ENCODE assay signal across 8 cellular contexts in genomic region chr16:53703590-53704444, GRCh38. TPM values are rescaled to one million over a fixed set of nuclear protein-coding genes. Genes with fewer than 3 reads are reported as not detected.
A peak's percentile ranks its signal among the peaks of the same experiment; 100 is the strongest.
DNase-seq lines count a peak whose midpoint lies in the region; ATAC-seq and TF ChIP-seq lines count a peak whose summit lies in the region.

FTO (plus strand) TSS chr16:53704156.
RPGRIP1L (minus strand) TSS chr16:53703859; CDS start chr16:53700723, 3,136 bp downstream.

- H3K4me3 ChIP-seq in choroid plexus epithelial cell (ENCODE audit: low read depth, low read length): peak within 1 kb of the TSS; percentile 94

- ATAC-seq in GM19043 (IDR thresholded peaks at IDR 0.05; ENCODE audit: low read depth, unreplicated experiment) (peak; percentile 100), HG03378 (IDR thresholded peaks at IDR 0.05; ENCODE audit: unreplicated experiment) (peak; percentile 99)

- DNase-seq in AG20443 (ENCODE audit: low spot score) (peak; percentile 97), NCI-H460 (ENCODE audit: extremely low read depth, low read depth) (peak; percentile 98), choroid plexus epithelial cell (ENCODE audit: low read depth) (peak; percentile 99), kidney glomerular epithelial cell (lab: John Stamatoyannopoulos, UW) (peak; percentile 99)
- DNase-seq in activated CD4-positive, alpha-beta T cell treated with anti-CD3 and anti-CD28 coated beads for 24 hours (ENCODE audit: low read depth in 2 of 2): peak; percentile 98
- peak; percentile 83 to 97 for DNase-seq in stimulated activated CD4-positive, alpha-beta T cell treated with anti-CD3 and anti-CD28 coated beads, Interleukin-1b, Interleukin-23, amount 100 ng/mL, for 1 hour (ENCODE audit: low read depth in 2 of 2)

- no peak for TF ChIP-seq CTCF in choroid plexus epithelial cell (conservative IDR thresholded peaks at IDR 0.05; ENCODE audit: low read depth, low read length)

RNA-seq across cellular contexts. Expression of gene FTO, which starts in this region (rescaled TPM):
- 39.7 and 41.2 TPM in 2 replicates for total RNA-seq in NCI-H460 (2014; rRNA removed; shearing (Covaris generic))
- polyA plus RNA-seq in NCI-H460 (2014; cell fraction: nucleus; rRNA removed): 22.5 and 32.5 TPM in 2 replicates

RNA-seq across cellular contexts. Expression of gene RPGRIP1L, which starts in this region (rescaled TPM):
- total RNA-seq in NCI-H460 (2014; rRNA removed; shearing (Covaris generic)): 9.6 and 10.9 TPM in 2 replicates
- 13.0 and 14.9 TPM in 2 replicates for polyA plus RNA-seq in NCI-H460 (2014; cell fraction: nucleus; rRNA removed)

Comparison
In these comparisons a context has a peak if more than half of its experiments do, and no peak if none do; other contexts are left out.
1. Peak in every context shown above with its lines: DNase-seq, ATAC-seq and H3K4me3 ChIP-seq.